Comparison of ENCODE assay signal across 7 cellular contexts in the genomic region with DNA sequence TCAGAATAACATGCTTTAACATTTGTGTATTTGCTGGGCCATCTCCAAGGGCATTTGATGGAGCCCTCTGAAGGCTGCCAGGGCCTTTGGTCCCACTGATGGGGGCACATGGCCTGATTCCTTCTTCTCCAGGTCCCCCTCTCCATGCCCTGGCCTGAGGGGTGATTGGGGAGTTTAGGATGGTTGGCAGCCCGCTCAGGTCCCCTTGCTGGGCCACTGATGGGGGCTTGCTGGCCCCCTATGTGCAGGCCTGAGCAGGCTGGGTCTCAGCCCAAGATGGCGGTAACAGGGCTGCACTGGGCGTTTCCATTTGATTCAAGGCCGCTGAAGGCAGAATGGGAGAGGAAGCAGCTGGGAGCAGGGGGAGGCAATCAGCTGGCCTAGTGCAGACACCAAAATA.
"Had no signal": no experiment of that assay in that cellular context is flagged by ENCODE, and none has a peak within 500 bp of the region (broad histone marks: within the 10 kb centered on the region; RNA-seq: fewer than 3 reads in every experiment).

No MANE protein-coding gene starts in this region.

- ATAC-seq: HepG2, K562 had no signal

- H3K36me3 Mint-ChIP-seq: IgD-negative memory B cell had no signal

- H3K4me3 Mint-ChIP-seq: IgD-negative memory B cell had no signal

- H3K4me3 ChIP-seq: K562 had no signal

- DNase-seq: IMR-90, KBM-7, KG1 had no signal

- H3K27ac Mint-ChIP-seq: IgD-negative memory B cell had no signal

- H3K27ac ChIP-seq: HL-60 had no signal
